In genomic region chr4:2714071-2714770, GRCh38 we compare ENCODE assay signal across 9 cellular contexts. TPM values are rescaled to one million over a fixed set of nuclear protein-coding genes. Genes with fewer than 3 reads are reported as not detected.
A peak's percentile ranks its signal among the peaks of the same experiment; 100 is the strongest.
DNase-seq lines count a peak whose midpoint lies in the region; ATAC-seq and TF ChIP-seq lines count a peak whose summit lies in the region.
"Had no signal": no experiment of that assay in that cellular context is flagged by ENCODE, and none has a peak within 500 bp of the region (broad histone marks: within the 10 kb centered on the region; RNA-seq: fewer than 3 reads in every experiment).

No MANE protein-coding gene starts in this region.

- no peak for ATAC-seq in GM18909 (IDR thresholded peaks at IDR 0.05; ENCODE audit: poor library complexity, unreplicated experiment)
- ATAC-seq in HG03521 (IDR thresholded peaks at IDR 0.05; ENCODE audit: unreplicated experiment), result no peak
- ATAC-seq in HG03175 (IDR thresholded peaks at IDR 0.05; ENCODE audit: unreplicated experiment), result no peak

- TF ChIP-seq EP300 in sigmoid colon (IDR thresholded peaks at IDR 0.05), result no peak

- no peak for TF ChIP-seq CTCF in sigmoid colon (IDR thresholded peaks at IDR 0.05)

- H3K27me3 ChIP-seq in sigmoid colon, result no peaks in the 10 kb centered on the region

- 57 to 83% methylated on average over 10 of the region's 10 CpGs for WGBS in sigmoid colon, 2 donors

- H3K9me3 ChIP-seq in sigmoid colon, result no peaks in the 10 kb centered on the region

- intact Hi-C loops in sigmoid colon (cut with DNase I), result no loop called here

- peak; percentile 21 for DNase-seq in EL
- DNase-seq in activated CD8-positive, alpha-beta memory T cell treated with anti-CD3 and anti-CD28 coated beads, Interleukin-2, amount 50 U/mL, for 4 hours, result peak; percentile 52
- DNase-seq in fibroblast of peridontal ligament (ENCODE audit: extremely low read depth), result peak; percentile 47
- peak; percentile 69 for DNase-seq in sigmoid colon
- no peak for DNase-seq in activated CD4-positive, CD25-positive, alpha-beta regulatory T cell treated with anti-CD3 and anti-CD28 coated beads, Interleukin-2, amount 50 U/mL, for 72 hours
- DNase-seq: NK-92 treated with Interleukin-12 subunit alpha and Interleukin-12 subunit beta, amount 100 ng/mL, for 24 hours had no signal

- H3K4me1 ChIP-seq in sigmoid colon, result peaks cover 0 to 5% (median 0%) of the 10 kb centered on the region in 4 donors

- TF ChIP-seq POLR2A in sigmoid colon (IDR thresholded peaks at IDR 0.05), result no peak

- H3K4me3 ChIP-seq in sigmoid colon, result no peak overlapping the region

- peak overlapping the region in 3 of 4 donors; percentile 8 to 42 (median 14) for H3K27ac ChIP-seq in sigmoid colon

- H3K36me3 ChIP-seq in sigmoid colon, result peaks cover 0 to 41% (median 15%) of the 10 kb centered on the region in 4 donors

RNA-seq across cellular contexts. Expression of gene TNIP2, which starts 41.9 kb away (rescaled TPM):
- 10 to 100 TPM; 56.3 to 68.8 (median 66.9) TPM for total RNA-seq in sigmoid colon
- 10 to 100 TPM; 51.7 to 65.0 (median 51.8) TPM for polyA plus RNA-seq in sigmoid colon
